ENCODE assay signal across 8 cellular contexts in the genomic region with DNA sequence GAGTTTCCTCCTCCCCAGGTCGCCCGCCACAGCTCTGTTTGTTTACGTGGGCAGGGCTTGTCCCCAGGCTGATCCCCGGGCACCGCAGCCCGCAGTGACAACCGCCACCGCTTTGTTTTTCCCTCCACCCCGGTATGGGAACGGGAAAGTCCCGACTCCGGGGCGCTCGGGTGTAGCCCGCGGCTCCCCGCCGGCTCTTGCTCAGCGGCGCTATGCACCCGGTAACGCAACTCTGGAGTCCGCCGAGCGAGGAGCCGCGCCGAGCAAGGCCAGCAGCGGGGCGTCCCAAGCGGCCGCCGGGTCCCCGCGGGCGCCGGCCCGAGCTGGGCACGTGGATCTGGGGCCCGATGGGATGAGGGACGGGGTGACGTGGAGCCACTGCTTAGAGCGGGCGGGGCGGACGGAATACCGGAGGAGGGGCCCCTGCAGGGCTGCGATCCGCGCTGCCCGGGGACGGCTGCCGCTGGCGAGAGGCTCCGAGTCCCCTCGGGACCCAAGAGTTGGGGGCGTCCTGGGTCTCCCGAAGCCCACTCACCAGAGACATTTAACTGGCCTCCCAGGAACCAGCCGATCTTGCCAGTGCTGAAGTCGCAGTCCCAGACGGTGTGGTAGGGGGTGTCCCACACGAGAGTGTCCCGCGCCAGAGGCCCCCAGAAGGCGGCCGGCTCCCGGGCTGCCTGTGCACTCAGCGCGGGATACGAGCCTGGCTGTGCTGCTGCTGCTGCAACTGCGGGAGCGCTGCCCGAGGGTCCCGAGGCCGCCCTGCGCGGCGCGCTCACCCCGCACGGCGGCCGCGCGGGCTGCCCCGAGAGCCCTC. TPM values are rescaled to one million over a fixed set of nuclear protein-coding genes. Genes with fewer than 3 reads are reported as not detected.
A peak's percentile ranks its signal among the peaks of the same experiment; 100 is the strongest.
DNase-seq lines count a peak whose midpoint lies in the region; ATAC-seq and TF ChIP-seq lines count a peak whose summit lies in the region.

No MANE protein-coding gene starts in this region.

- TF ChIP-seq EP300 in sigmoid colon (IDR thresholded peaks at IDR 0.05): no peak

- intact Hi-C loops in sigmoid colon (cut with DNase I): loop anchor here (5.0 to 10.0 kb wide), 2 partner anchors 190 to 1703 kb away; a partner anchor contains a TSS

- H3K27me3 Mint-ChIP-seq in T-helper 1 cell treated with Interleukin-12 subunit alpha and Interleukin-12 subunit beta and Interleukin-4 antibody, amounts not matched to agents 30 μg/mL and 1 μg/mL, for 36 hours (ENCODE audit: low read depth): peaks cover 51% of the 10 kb centered on the region

- H3K27ac ChIP-seq in HUES48 (ENCODE audit: low read depth, low read length) (no peak overlapping the region), sigmoid colon (peak overlapping the region; percentile 93 to 97 (median 94))

- H3K4me1 ChIP-seq in HUES48 (ENCODE audit: control insufficient read depth, insufficient read depth, low read length): peaks cover 9% of the 10 kb centered on the region
- peaks cover 2 to 62% (median 58%) of the 10 kb centered on the region in 4 donors for H3K4me1 ChIP-seq in sigmoid colon

- H3K4me3 ChIP-seq in HUES48 (ENCODE audit: low read depth, low read length) (peak overlapping the region; percentile 62), sigmoid colon (peak overlapping the region; percentile 75 to 88 (median 80))

- H3K4me3 Mint-ChIP-seq in T-helper 1 cell treated with Interleukin-12 subunit alpha and Interleukin-12 subunit beta and Interleukin-4 antibody, amounts not matched to agents 30 μg/mL and 1 μg/mL, for 36 hours: peak overlapping the region; percentile 80

- H3K27me3 ChIP-seq in HUES48 (ENCODE audit: control insufficient read depth, insufficient read depth, low read length) (peaks cover 80% of the 10 kb centered on the region), sigmoid colon (no peaks in the 10 kb centered on the region)

- no peak for TF ChIP-seq CTCF in sigmoid colon (IDR thresholded peaks at IDR 0.05)

- H3K36me3 ChIP-seq in HUES48 (ENCODE audit: control insufficient read depth, insufficient read depth, low read length) (no peaks in the 10 kb centered on the region), sigmoid colon (no peaks in the 10 kb centered on the region)

- TF ChIP-seq POLR2A in sigmoid colon (IDR thresholded peaks at IDR 0.05): peak; percentile 36 to 47

- ATAC-seq in GM21381 (IDR thresholded peaks at IDR 0.05; ENCODE audit: unreplicated experiment): peak; percentile 34

- peak overlapping the region; percentile 82 for H3K27ac Mint-ChIP-seq in T-helper 1 cell treated with Interleukin-12 subunit alpha and Interleukin-12 subunit beta and Interleukin-4 antibody, amounts not matched to agents 30 μg/mL and 1 μg/mL, for 36 hours

- no peaks in the 10 kb centered on the region for H3K9me3 ChIP-seq in HUES48 (ENCODE audit: control insufficient read depth, insufficient read depth, low read length)
- no peaks in the 10 kb centered on the region for H3K9me3 ChIP-seq in sigmoid colon

- DNase-seq in DMS53 (lab: John Stamatoyannopoulos, UW): peak; percentile 93
- peak in 40 of 56 donors; percentile 36 to 84 (median 66) for DNase-seq in amygdala (lab: John Stamatoyannopoulos, UW)
- DNase-seq in hippocampal formation (lab: John Stamatoyannopoulos, UW): peak; percentile 66 to 79
- DNase-seq in sigmoid colon: peak; percentile 90
- DNase-seq in epidermal melanocyte (ENCODE audit: insufficient read length, low spot score): no peak

- 0 to 1% methylated on average over 86 of the region's 86 CpGs for WGBS in sigmoid colon, 2 donors

- H3K36me3 Mint-ChIP-seq in T-helper 1 cell treated with Interleukin-12 subunit alpha and Interleukin-12 subunit beta and Interleukin-4 antibody, amounts not matched to agents 30 μg/mL and 1 μg/mL, for 36 hours (ENCODE audit: low read depth): peaks cover 17% of the 10 kb centered on the region

- no peak overlapping the region for H3K9ac ChIP-seq in HUES48 (ENCODE audit: low read depth, low read length)

- H3K4me1 Mint-ChIP-seq in T-helper 1 cell treated with Interleukin-12 subunit alpha and Interleukin-12 subunit beta and Interleukin-4 antibody, amounts not matched to agents 30 μg/mL and 1 μg/mL, for 36 hours (ENCODE audit: low read depth): peaks cover 38% of the 10 kb centered on the region

- H3K9me3 Mint-ChIP-seq in T-helper 1 cell treated with Interleukin-12 subunit alpha and Interleukin-12 subunit beta and Interleukin-4 antibody, amounts not matched to agents 30 μg/mL and 1 μg/mL, for 36 hours: no peaks in the 10 kb centered on the region

RNA-seq across cellular contexts. Expression of a gene that starts 0.5 kb away (rescaled TPM):
- total RNA-seq in sigmoid colon: 10 to 100 TPM; 27.1 to 41.0 (median 30.5) TPM
- 10 to 100 TPM; 20.1 to 24.7 (median 21.0) TPM for polyA plus RNA-seq in sigmoid colon

RNA-seq across cellular contexts. Expression of a gene that starts 24.5 kb away (rescaled TPM):
- not detected for total RNA-seq in sigmoid colon
- under 1 TPM in 1 of 3 donors, not detected in 2; 0.03 TPM for polyA plus RNA-seq in sigmoid colon
